In the genomic region with DNA sequence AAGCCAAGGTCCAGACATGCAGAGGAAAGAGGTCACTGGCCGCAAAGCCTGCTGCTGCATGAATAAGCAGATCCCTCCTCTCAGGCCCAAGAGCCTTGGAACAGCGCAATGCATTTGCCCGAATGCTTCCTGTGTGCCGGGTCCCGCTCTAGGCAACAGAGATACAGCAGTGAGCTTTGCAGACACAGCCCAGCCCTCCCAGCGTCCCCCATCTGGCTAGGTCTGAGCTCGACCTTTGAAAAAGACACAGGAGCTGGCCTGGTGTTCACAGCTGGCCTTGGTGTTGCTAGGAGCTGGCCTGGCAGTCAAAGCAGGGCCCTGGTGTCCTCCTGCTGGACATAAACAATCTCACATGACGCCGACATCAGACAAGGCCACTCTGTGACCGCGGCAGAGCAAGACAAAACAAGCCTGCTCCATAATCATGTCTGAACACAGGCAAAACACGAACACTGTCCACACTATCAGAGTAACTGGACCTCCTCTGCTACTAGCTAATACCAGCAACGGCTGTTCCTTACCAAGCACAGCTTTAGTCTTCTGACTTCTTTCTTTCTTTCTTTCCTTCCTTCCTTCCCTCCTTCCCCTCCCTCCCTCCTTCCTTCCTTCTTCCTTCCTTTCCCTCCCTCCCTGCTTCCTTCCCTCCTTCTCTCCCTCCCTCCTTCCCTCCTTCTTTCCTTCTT, we compare ENCODE assay signal across 11 cellular contexts. TPM values are rescaled to one million over a fixed set of nuclear protein-coding genes. Genes with fewer than 3 reads are reported as not detected.
A peak's percentile ranks its signal among the peaks of the same experiment; 100 is the strongest.
DNase-seq lines count a peak whose midpoint lies in the region; ATAC-seq and TF ChIP-seq lines count a peak whose summit lies in the region.
"Had no signal": no experiment of that assay in that cellular context is flagged by ENCODE, and none has a peak within 500 bp of the region (broad histone marks: within the 10 kb centered on the region; RNA-seq: fewer than 3 reads in every experiment).

No MANE protein-coding gene starts in this region.

- peaks cover 17% of the 10 kb centered on the region for H3F3A ChIP-seq in smooth muscle cell (ENCODE audit: low read depth)

- peak in 3 of 4 donors; percentile 20 to 33 (median 32) for TF ChIP-seq CTCF in right lobe of liver (IDR thresholded peaks at IDR 0.05)
- TF ChIP-seq CTCF in smooth muscle cell (IDR thresholded peaks at IDR 0.05; ENCODE audit: borderline replicate concordance, insufficient read depth, poor library complexity, severe bottlenecking), result peak; percentile 3
- no peak for TF ChIP-seq CTCF in uterus (IDR thresholded peaks at IDR 0.05)
- no peak for TF ChIP-seq CTCF in omental fat pad (IDR thresholded peaks at IDR 0.05)

- H3K4me1 ChIP-seq in duodenal mucosa (ENCODE audit: control insufficient read depth in 1 of 2, insufficient read depth in 2 of 2, low read length in 2 of 2) (peaks cover under 1% of the 10 kb centered on the region in 2 donors), right lobe of liver (peaks cover 0 to 16% (median 8%) of the 10 kb centered on the region in 4 donors), smooth muscle cell (ENCODE audit: low read depth) (peaks cover 1% of the 10 kb centered on the region), uterus (no peaks in the 10 kb centered on the region)
- H3K4me1 ChIP-seq: SJCRH30 had no signal

- ATAC-seq in right lobe of liver (peak; percentile 85 to 90 (median 86)), omental fat pad (ENCODE audit: low FRiP score) (no peak)

- peak; percentile 12 for DNase-seq in NCI-H2227 (lab: John Stamatoyannopoulos, UW; ENCODE audit: unreplicated experiment)
- peak; percentile 55 to 86 (median 82) for DNase-seq in right lobe of liver
- no peak for DNase-seq in smooth muscle cell (lab: John Stamatoyannopoulos, UW; ENCODE audit: unreplicated experiment)
- DNase-seq in cerebellar nuclear complex (lab: John Stamatoyannopoulos, UW), result no peak
- DNase-seq in GOT3 (lab: John Stamatoyannopoulos, UW), result no peak
- no peak for DNase-seq in uterus
- DNase-seq in omental fat pad (ENCODE audit: low spot score), result no peak
- DNase-seq: activated gamma-delta T cell treated with Interleukin-2 at 50 U/mL for 16 hours, immature natural killer cell had no signal

- H3K27me3 ChIP-seq in duodenal mucosa (ENCODE audit: control insufficient read depth in 1 of 2, insufficient read depth in 2 of 2, low read length in 2 of 2) (no peaks in the 10 kb centered on the region), right lobe of liver (no peaks in the 10 kb centered on the region), smooth muscle cell (ENCODE audit: low read depth) (peaks cover 9% of the 10 kb centered on the region), uterus (no peaks in the 10 kb centered on the region)
- H3K27me3 ChIP-seq: SJCRH30 had no signal

- whole genome bisulfite sequencing in right lobe of liver (ENCODE audit: insufficient coverage, low coverage, low lambda C conversion rate, missing lambda C conversion rate), result 23% methylated on average over 4 of the region's 13 CpGs
- 46% methylated on average over 13 of the region's 13 CpGs for WGBS in smooth muscle cell (ENCODE audit: low lambda C conversion rate)

- no peaks in the 10 kb centered on the region for H3K36me3 ChIP-seq in duodenal mucosa (ENCODE audit: control insufficient read depth in 1 of 2, insufficient read depth in 2 of 2, low read length in 2 of 2)
- no peaks in the 10 kb centered on the region for H3K36me3 ChIP-seq in right lobe of liver
- H3K36me3 ChIP-seq in smooth muscle cell (ENCODE audit: low read depth), result no peaks in the 10 kb centered on the region
- H3K36me3 ChIP-seq in uterus, result no peaks in the 10 kb centered on the region
- H3K36me3 ChIP-seq: SJCRH30 had no signal

- peak overlapping the region; percentile 58 for H3K27ac ChIP-seq in duodenal mucosa (ENCODE audit: low read depth, low read length)
- peak overlapping the region; percentile 67 to 88 (median 86) for H3K27ac ChIP-seq in right lobe of liver
- H3K27ac ChIP-seq in smooth muscle cell (ENCODE audit: low read depth), result peak overlapping the region; percentile 43
- peak overlapping the region in 1 of 2 donors; percentile 42 for H3K27ac ChIP-seq in uterus
- H3K27ac ChIP-seq: SJCRH30 had no signal

- H3K4me3 ChIP-seq in duodenal mucosa (ENCODE audit: low read depth in 1 of 2, low read length in 2 of 2) (no peak overlapping the region), right lobe of liver (no peak overlapping the region), smooth muscle cell (no peak overlapping the region), uterus (no peak overlapping the region)
- H3K4me3 ChIP-seq: SJCRH30 had no signal

- H3K9ac ChIP-seq in duodenal mucosa (ENCODE audit: low read depth in 1 of 2, low read length in 2 of 2), result no peak overlapping the region
- H3K9ac ChIP-seq in smooth muscle cell (ENCODE audit: low read depth), result no peak overlapping the region

- H3K4me2 ChIP-seq in smooth muscle cell, result peak overlapping the region; percentile 10

- H3K9me3 ChIP-seq in duodenal mucosa (ENCODE audit: control insufficient read depth in 1 of 2, low read length in 2 of 2) (no peaks in the 10 kb centered on the region), right lobe of liver (no peaks in the 10 kb centered on the region), smooth muscle cell (replicated peaks; ENCODE audit: low read depth) (no peaks in the 10 kb centered on the region), uterus (no peaks in the 10 kb centered on the region)
- H3K9me3 ChIP-seq: SJCRH30 had no signal

- peak; percentile 18 for TF ChIP-seq POLR2A in right lobe of liver (IDR thresholded peaks at IDR 0.05)
- no peak for TF ChIP-seq POLR2A in uterus (IDR thresholded peaks at IDR 0.05)

- H2AFZ ChIP-seq in smooth muscle cell (ENCODE audit: low read depth), result no peak overlapping the region

- intact Hi-C loops in right lobe of liver (cut with DNase I), result no loop called here
- intact Hi-C loops in uterus (cut with DNase I; ENCODE audit: low total_unique reads), result no loop called here

- H3K79me2 ChIP-seq in smooth muscle cell (ENCODE audit: low read depth), result no peaks in the 10 kb centered on the region

- H4K20me1 ChIP-seq in smooth muscle cell (ENCODE audit: low read depth), result no peaks in the 10 kb centered on the region

RNA-seq across cellular contexts. Expression of gene PEX11G, which starts 5.7 kb away (rescaled TPM):
- total RNA-seq in right lobe of liver (10 to 100 TPM in 2 of 6 experiments, 1 to 10 TPM in 4; 4.8 to 14.3 (median 9.4) TPM), smooth muscle cell (3.8 TPM in 1 of 2 replicates, not detected in the other), uterus (1 to 10 TPM in 2 of 4 donors, not detected in 2; 2.1 to 3.0 TPM), omental fat pad (1 to 10 TPM; 4.4 to 9.9 (median 4.7) TPM)
- polyA plus RNA-seq in smooth muscle cell, result 4.3 and 6.4 TPM in 2 replicates
- total RNA-seq: SJCRH30 had no signal

RNA-seq across cellular contexts. Expression of gene ZNF358, which starts 21.3 kb away (rescaled TPM):
- total RNA-seq in right lobe of liver (10 to 100 TPM; 15.3 to 35.1 (median 24.8) TPM), smooth muscle cell (47.9 and 67.2 TPM in 2 replicates), uterus (10 to 100 TPM; 19.1 to 69.1 (median 33.8) TPM), omental fat pad (10 to 100 TPM; 31.9 to 49.8 (median 36.6) TPM)
- 34.4 and 40.8 TPM in 2 replicates for polyA plus RNA-seq in smooth muscle cell

RNA-seq across cellular contexts. Expression of gene MCOLN1, which starts 27.9 kb away (rescaled TPM):
- total RNA-seq in right lobe of liver, result 10 to 100 TPM in 5 of 6 experiments, 1 to 10 TPM in 1; 9.8 to 25.2 (median 17.7) TPM
- total RNA-seq in smooth muscle cell, result 5.5 and 9.8 TPM in 2 replicates
- 19.2 and 35.2 TPM in 2 replicates for polyA plus RNA-seq in smooth muscle cell
- total RNA-seq in uterus, result 10 to 100 TPM in 1 of 4 donors, 1 to 10 TPM in 3; 5.6 to 24.7 (median 8.0) TPM
- 10 to 100 TPM; 24.5 to 41.1 (median 31.9) TPM for total RNA-seq in omental fat pad

RNA-seq across cellular contexts. Expression of gene PNPLA6, which starts 41.0 kb away (rescaled TPM):
- total RNA-seq in right lobe of liver, result 10 to 100 TPM; 38.7 to 61.8 (median 46.5) TPM
- total RNA-seq in smooth muscle cell, result 40.7 and 55.6 TPM in 2 replicates
- 22.3 and 40.0 TPM in 2 replicates for polyA plus RNA-seq in smooth muscle cell
- 100 to 1,000 TPM in 1 of 4 donors, 10 to 100 TPM in 3; 26.4 to 113 (median 40.4) TPM for total RNA-seq in uterus
- 10 to 100 TPM; 50.3 to 92.4 (median 64.6) TPM for total RNA-seq in omental fat pad

Comparison
In these comparisons a context has a peak if more than half of its experiments do, and no peak if none do; other contexts are left out.
1. DNase-seq: peak in NCI-H2227 (single experiment) and right lobe of liver (3 of 3); none in smooth muscle cell (single experiment), cerebellar nuclear complex (0 of 2), GOT3 (single experiment), uterus (0 of 2) and omental fat pad (single experiment).
2. CTCF ChIP-seq: peak in right lobe of liver (3 of 4) and smooth muscle cell (single experiment); none in uterus (0 of 4) and omental fat pad (0 of 3).